Comparison of ENCODE assay signal across 8 cellular contexts in genomic region chr4:146521543-146522097, GRCh38. TPM values are rescaled to one million over a fixed set of nuclear protein-coding genes. Genes with fewer than 3 reads are reported as not detected.
DNase-seq lines count a peak whose midpoint lies in the region; ATAC-seq and TF ChIP-seq lines count a peak whose summit lies in the region.

TSS of gene SLC10A7 (minus strand) at chr4:146521940. CDS start at chr4:146521717, 223 bp downstream.

- ATAC-seq in DND-41 (ENCODE audit: insufficient read depth, low read depth) (peak; percentile 84), GM21576 (IDR thresholded peaks at IDR 0.05; ENCODE audit: unreplicated experiment) (peak; percentile 81)

- H3K4me3 Mint-ChIP-seq in activated T-helper 2 cell treated with anti-CD3 and anti-CD28 coated beads, Interferon-gamma antibody, Interleukin-2, Interleukin-4, amounts not matched to agents 10 μg/mL and 5 μg/mL and 100 μg/mL, durations not matched to agents 14 hours and 24 hours and 36 hours (ENCODE audit: low read depth) = no peak within 1 kb of the TSS
- no peak within 1 kb of the TSS for H3K4me3 Mint-ChIP-seq in nephron progenitor cell

- no peaks in the 10 kb centered on the region for H3K27me3 Mint-ChIP-seq in activated T-helper 2 cell treated with anti-CD3 and anti-CD28 coated beads, Interferon-gamma antibody, Interleukin-2, Interleukin-4, amounts not matched to agents 10 μg/mL and 5 μg/mL and 100 μg/mL, durations not matched to agents 14 hours and 24 hours and 36 hours (ENCODE audit: low read depth)
- peaks cover 17% of the 10 kb centered on the region for H3K27me3 Mint-ChIP-seq in nephron progenitor cell (ENCODE audit: low read depth, poor library complexity)

- H3K4me3 ChIP-seq in DND-41 (ENCODE audit: low read depth in 1 of 2, low read length in 2 of 2) (peak within 1 kb of the TSS; percentile 43 to 67), fibroblast of villous mesenchyme (ENCODE audit: low read depth, low read length) (peak within 1 kb of the TSS; percentile 98), subcutaneous abdominal adipose tissue (ENCODE audit: low read depth in 1 of 5, low read length in 5 of 5) (peak within 1 kb of the TSS; percentile 90 to 99 (median 98))

- H2AFZ ChIP-seq in DND-41 (ENCODE audit: low read depth, low read length) = peak within 1 kb of the TSS; percentile 98

- peak within 1 kb of the TSS; percentile 93 for H3K4me2 ChIP-seq in DND-41 (ENCODE audit: insufficient read depth, low read length)

- H3K27ac ChIP-seq in DND-41 (ENCODE audit: low read length) (peak within 1 kb of the TSS; percentile 79), subcutaneous abdominal adipose tissue (ENCODE audit: low read depth, low read length) (peak within 1 kb of the TSS; percentile 86)

- DNase-seq in DND-41 (peak; percentile 79), HuH-7.5 (ENCODE audit: low spot score) (peak; percentile 45), RPMI8226 (peak; percentile 82), fibroblast of villous mesenchyme (ENCODE audit: low read depth) (peak; percentile 78), nephron progenitor cell (peak; percentile 77)
- peak; percentile 66 for DNase-seq in activated T-helper 2 cell treated with anti-CD3 and anti-CD28 coated beads, Interferon-gamma antibody, Interleukin-2, Interleukin-4, amounts not matched to agents 10 μg/mL and 5 μg/mL and 100 μg/mL, durations not matched to agents 14 hours and 24 hours and 36 hours (ENCODE audit: low spot score)

- H3K27ac Mint-ChIP-seq in activated T-helper 2 cell treated with anti-CD3 and anti-CD28 coated beads, Interferon-gamma antibody, Interleukin-2, Interleukin-4, amounts not matched to agents 10 μg/mL and 5 μg/mL and 100 μg/mL, durations not matched to agents 14 hours and 24 hours and 36 hours = no peak within 1 kb of the TSS
- H3K27ac Mint-ChIP-seq in nephron progenitor cell = no peak within 1 kb of the TSS

- H3K9me3 Mint-ChIP-seq in activated T-helper 2 cell treated with anti-CD3 and anti-CD28 coated beads, Interferon-gamma antibody, Interleukin-2, Interleukin-4, amounts not matched to agents 10 μg/mL and 5 μg/mL and 100 μg/mL, durations not matched to agents 14 hours and 24 hours and 36 hours = no peaks in the 10 kb centered on the region
- peaks cover 2% of the 10 kb centered on the region for H3K9me3 Mint-ChIP-seq in nephron progenitor cell

- H4K20me1 ChIP-seq in DND-41 (ENCODE audit: insufficient read depth, low read length) = no peaks in the 10 kb centered on the region

- H3K9ac ChIP-seq in DND-41 (ENCODE audit: low read depth, low read length) (peak within 1 kb of the TSS; percentile 84), subcutaneous abdominal adipose tissue (ENCODE audit: low read length in 5 of 5) (peak within 1 kb of the TSS; percentile 87 to 94 (median 89))

- H3K9me3 ChIP-seq in DND-41 (ENCODE audit: insufficient read depth, low read length, severe bottlenecking) (no peaks in the 10 kb centered on the region), subcutaneous abdominal adipose tissue (ENCODE audit: control insufficient read depth in 5 of 5, low read length in 5 of 5) (no peaks in the 10 kb centered on the region)

- TF ChIP-seq CTCF in DND-41 (IDR thresholded peaks at IDR 0.05; ENCODE audit: borderline replicate concordance, extremely low read depth, low read length, poor library complexity, severe bottlenecking) (no peak), fibroblast of villous mesenchyme (IDR thresholded peaks at IDR 0.05; ENCODE audit: insufficient read depth, low read depth, low read length) (no peak), nephron progenitor cell (IDR thresholded peaks at IDR 0.05) (no peak)

- H3K79me2 ChIP-seq in DND-41 (ENCODE audit: insufficient read depth, low read length) = peaks cover 39% of the 10 kb centered on the region

- no peaks in the 10 kb centered on the region for H3K36me3 ChIP-seq in DND-41 (ENCODE audit: insufficient read depth, low read length)
- peaks cover 0 to 3% (median 0%) of the 10 kb centered on the region in 5 donors for H3K36me3 ChIP-seq in subcutaneous abdominal adipose tissue (ENCODE audit: control insufficient read depth in 5 of 5, insufficient read depth in 5 of 5, low read length in 5 of 5)

- H3K27me3 ChIP-seq in DND-41 (ENCODE audit: insufficient read depth, low read length, poor library complexity) (no peaks in the 10 kb centered on the region), subcutaneous abdominal adipose tissue (ENCODE audit: control insufficient read depth in 5 of 5, insufficient read depth in 4 of 5, low read length in 5 of 5) (no peaks in the 10 kb centered on the region)

- H3K4me1 Mint-ChIP-seq in activated T-helper 2 cell treated with anti-CD3 and anti-CD28 coated beads, Interferon-gamma antibody, Interleukin-2, Interleukin-4, amounts not matched to agents 10 μg/mL and 5 μg/mL and 100 μg/mL, durations not matched to agents 14 hours and 24 hours and 36 hours (ENCODE audit: low read depth) = peaks cover 31% of the 10 kb centered on the region
- peaks cover 19% of the 10 kb centered on the region for H3K4me1 Mint-ChIP-seq in nephron progenitor cell

- peaks cover 3% of the 10 kb centered on the region for H3K36me3 Mint-ChIP-seq in activated T-helper 2 cell treated with anti-CD3 and anti-CD28 coated beads, Interferon-gamma antibody, Interleukin-2, Interleukin-4, amounts not matched to agents 10 μg/mL and 5 μg/mL and 100 μg/mL, durations not matched to agents 14 hours and 24 hours and 36 hours (ENCODE audit: low read depth)
- H3K36me3 Mint-ChIP-seq in nephron progenitor cell (ENCODE audit: low read depth) = peaks cover 2% of the 10 kb centered on the region

- H3K4me1 ChIP-seq in DND-41 (ENCODE audit: insufficient read depth, low read length) (peaks cover 37% of the 10 kb centered on the region), subcutaneous abdominal adipose tissue (ENCODE audit: control insufficient read depth in 5 of 5, insufficient read depth in 5 of 5, low read length in 5 of 5) (peaks cover 0 to 31% (median 22%) of the 10 kb centered on the region in 5 donors)

- intact Hi-C loops in activated T-helper 2 cell treated with anti-CD3 and anti-CD28 coated beads, Interferon-gamma antibody, Interleukin-2, Interleukin-4, amounts not matched to agents 10 μg/mL and 5 μg/mL and 100 μg/mL, durations not matched to agents 14 hours and 24 hours and 36 hours (cut with micrococcal nuclease) = loop anchor here (1.0 to 5.0 kb wide), 8 partner anchors 10 to 1339 kb away; partner anchors contain the start of genes MMAA and OTUD4

RNA-seq across cellular contexts. Expression of gene SLC10A7, which starts in this region (rescaled TPM):
- 23.4 and 25.6 TPM in 2 replicates for total RNA-seq in activated T-helper 2 cell treated with anti-CD3 and anti-CD28 coated beads, Interferon-gamma antibody, Interleukin-2, Interleukin-4, amounts not matched to agents 10 μg/mL and 5 μg/mL and 100 μg/mL, durations not matched to agents 14 hours and 24 hours and 36 hours
- 11.9 and 20.3 TPM in 2 replicates for total RNA-seq in fibroblast of villous mesenchyme

Comparison
In these comparisons a context has a peak if more than half of its experiments do, and no peak if none do; other contexts are left out.
1. Peak in every context shown above with its lines: DNase-seq, ATAC-seq, H3K4me3 ChIP-seq and H3K27ac ChIP-seq.